Comparison of ENCODE assay signal across 31 cellular contexts in genomic region chr11:117166491-117166890, GRCh38.
"Had no signal": no experiment of that assay in that cellular context is flagged by ENCODE, and none has a peak within 500 bp of the region (broad histone marks: within the 10 kb centered on the region; RNA-seq: fewer than 3 reads in every experiment).

No MANE protein-coding gene starts in this region.

- H3K27me3 Mint-ChIP-seq: activated CD4-positive, alpha-beta memory T cell treated with anti-CD3 and anti-CD28 coated beads for 36 hours; activated naive CD8-positive, alpha-beta T cell treated with anti-CD3 and anti-CD28 coated beads for 36 hours; activated T-helper 17 cell treated with anti-CD3 and anti-CD28 coated beads, Interleukin-2, amount 50 U/mL, for 72 hours had no signal

- H3K4me2 ChIP-seq: SK-N-SH had no signal

- H3K9me3 ChIP-seq: MG63, Peyer's patch, SJSA1, SK-N-SH had no signal

- ATAC-seq: activated T-cell treated with anti-CD3 and anti-CD28 coated beads, Interleukin-2, amount 50 U/mL, for 72 hours; activated T-helper 17 cell treated with anti-CD3 and anti-CD28 coated beads, Interleukin-2, amount 50 U/mL, for 72 hours; PC-3 had no signal

- H3K4me3 Mint-ChIP-seq: activated CD4-positive, alpha-beta memory T cell treated with anti-CD3 and anti-CD28 coated beads for 36 hours; activated naive CD8-positive, alpha-beta T cell treated with anti-CD3 and anti-CD28 coated beads for 36 hours; activated T-cell treated with anti-CD3 and anti-CD28 coated beads, Interleukin-2, amount 50 U/mL, for 72 hours; activated T-helper 17 cell treated with anti-CD3 and anti-CD28 coated beads, Interleukin-2, amount 50 U/mL, for 72 hours; T-helper 1 cell treated with Interleukin-12 subunit alpha and Interleukin-12 subunit beta and Interleukin-4 antibody, amounts not matched to agents 30 μg/mL and 1 μg/mL, for 36 hours; T-helper 2 cell treated with Interferon-gamma antibody and Interleukin-4, amounts not matched to agents 5 μg/mL and 100 μg/mL, for 36 hours had no signal

- H3K4me1 ChIP-seq: Peyer's patch, SJSA1 had no signal

- H3K27ac ChIP-seq: brain microvascular endothelial cell, Peyer's patch, SJSA1 had no signal

- H3K27ac Mint-ChIP-seq: activated CD4-positive, alpha-beta memory T cell treated with anti-CD3 and anti-CD28 coated beads for 36 hours; activated naive CD8-positive, alpha-beta T cell treated with anti-CD3 and anti-CD28 coated beads for 36 hours; activated T-cell treated with anti-CD3 and anti-CD28 coated beads, Interleukin-2, amount 50 U/mL, for 72 hours; activated T-helper 17 cell treated with anti-CD3 and anti-CD28 coated beads, Interleukin-2, amount 50 U/mL, for 72 hours; T-helper 1 cell treated with Interleukin-12 subunit alpha and Interleukin-12 subunit beta and Interleukin-4 antibody, amounts not matched to agents 30 μg/mL and 1 μg/mL, for 36 hours; T-helper 2 cell treated with Interferon-gamma antibody and Interleukin-4, amounts not matched to agents 5 μg/mL and 100 μg/mL, for 36 hours had no signal

- H3K4me3 ChIP-seq: MG63, Peyer's patch, SJSA1 had no signal

- H3K27me3 ChIP-seq: brain microvascular endothelial cell, MG63, Peyer's patch, SJSA1 had no signal

- H3K9ac ChIP-seq: SK-N-SH had no signal

- H3K9me3 Mint-ChIP-seq: activated CD4-positive, alpha-beta memory T cell treated with anti-CD3 and anti-CD28 coated beads for 36 hours; activated naive CD8-positive, alpha-beta T cell treated with anti-CD3 and anti-CD28 coated beads for 36 hours; activated T-cell treated with anti-CD3 and anti-CD28 coated beads, Interleukin-2, amount 50 U/mL, for 72 hours; activated T-helper 17 cell treated with anti-CD3 and anti-CD28 coated beads, Interleukin-2, amount 50 U/mL, for 72 hours; T-helper 1 cell treated with Interleukin-12 subunit alpha and Interleukin-12 subunit beta and Interleukin-4 antibody, amounts not matched to agents 30 μg/mL and 1 μg/mL, for 36 hours; T-helper 2 cell treated with Interferon-gamma antibody and Interleukin-4, amounts not matched to agents 5 μg/mL and 100 μg/mL, for 36 hours had no signal

- H3K4me1 Mint-ChIP-seq: activated T-helper 17 cell treated with anti-CD3 and anti-CD28 coated beads, Interleukin-2, amount 50 U/mL, for 72 hours had no signal

- DNase-seq: activated CD4-positive, alpha-beta memory T cell treated with anti-CD3 and anti-CD28 coated beads for 36 hours; activated CD4-positive, alpha-beta T cell treated with anti-CD3 and anti-CD28 coated beads, Interleukin-2, amount 50 U/mL, for 1 hour; activated effector memory CD4-positive, alpha-beta T cell treated with anti-CD3 and anti-CD28 coated beads, Interleukin-2, amount 50 U/mL, for 16 hours; activated naive CD4-positive, alpha-beta T cell; activated naive CD4-positive, alpha-beta T cell treated with anti-CD3 and anti-CD28 coated beads, Interleukin-2, amount 50 U/mL, for 16 hours; activated naive CD8-positive, alpha-beta T cell treated with anti-CD3 and anti-CD28 coated beads for 36 hours; activated T-cell treated with anti-CD3 and anti-CD28 coated beads, Interleukin-2, amount 50 U/mL, for 1 hour; activated T-cell treated with anti-CD3 and anti-CD28 coated beads, Interleukin-2, amount 50 U/mL, for 72 hours; amniotic stem cell; aorta; brain microvascular endothelial cell; central memory CD4-positive, alpha-beta T cell; Kasumi-1; MG63; NCI-H1048; NCI-H1105 treated with DMSO at 0.1 percent for 48 hours; NCI-H1436; NCI-H1694; NCI-H1930; NCI-H2081 treated with DMSO at 0.1 percent for 48 hours; NCI-H345; NCI-H524 treated with DMSO at 0.1 percent for 48 hours; PC-3; Peyer's patch; RPMI8226; SHP77 treated with DMSO at 0.1 percent for 48 hours; SK-N-SH had no signal
